15 cellular contexts compared by ENCODE assay signal in genomic region chr17:3513305-3514035, GRCh38. TPM values are rescaled to one million over a fixed set of nuclear protein-coding genes. Genes with fewer than 3 reads are reported as not detected.
DNase-seq lines count a peak whose midpoint lies in the region; ATAC-seq and TF ChIP-seq lines count a peak whose summit lies in the region.
"Had no signal": no experiment of that assay in that cellular context is flagged by ENCODE, and none has a peak within 500 bp of the region (broad histone marks: within the 10 kb centered on the region; RNA-seq: fewer than 3 reads in every experiment).

No MANE protein-coding gene starts in this region.

- no peaks in the 10 kb centered on the region for H3K4me1 Mint-ChIP-seq in activated CD4-positive, alpha-beta T cell treated with anti-CD3 and anti-CD28 coated beads for 36 hours
- peaks cover 14% of the 10 kb centered on the region for H3K4me1 Mint-ChIP-seq in type B pancreatic cell (ENCODE audit: unreplicated experiment)

- H3K4me2 ChIP-seq in osteoblast (ENCODE audit: insufficient read depth, low read length) = peak overlapping the region; percentile 73

- no peak for TF ChIP-seq CTCF in osteoblast (IDR thresholded peaks at IDR 0.05; ENCODE audit: extremely low read depth, low read depth, low read length)
- TF ChIP-seq CTCF in type B pancreatic cell (conservative IDR thresholded peaks at IDR 0.05) = no peak

- intact Hi-C loops in activated CD4-positive, alpha-beta T cell treated with anti-CD3 and anti-CD28 coated beads for 36 hours (cut with DNase I, micrococcal nuclease) = no loop called here
- intact Hi-C loops in head of caudate nucleus (cut with DNase I) = no loop called here

- H3K36me3 Mint-ChIP-seq in activated CD4-positive, alpha-beta T cell treated with anti-CD3 and anti-CD28 coated beads for 36 hours (ENCODE audit: low read depth) = peaks cover 2% of the 10 kb centered on the region
- no peaks in the 10 kb centered on the region for H3K36me3 Mint-ChIP-seq in type B pancreatic cell

- H3K27me3 Mint-ChIP-seq in activated CD4-positive, alpha-beta T cell treated with anti-CD3 and anti-CD28 coated beads for 36 hours = no peaks in the 10 kb centered on the region
- no peaks in the 10 kb centered on the region for H3K27me3 Mint-ChIP-seq in type B pancreatic cell

- CTCF ChIA-PET in activated CD4-positive, alpha-beta T cell treated with anti-CD3 and anti-CD28 coated beads for 36 hours (lab: Charles Lee) = no interaction called here

- no peaks in the 10 kb centered on the region for H3K27me3 ChIP-seq in osteoblast (ENCODE audit: insufficient read depth, low read length)

- peaks cover 3% of the 10 kb centered on the region for H3K9me3 Mint-ChIP-seq in activated CD4-positive, alpha-beta T cell treated with anti-CD3 and anti-CD28 coated beads for 36 hours (ENCODE audit: low read depth)
- no peaks in the 10 kb centered on the region for H3K9me3 Mint-ChIP-seq in type B pancreatic cell

- POLR2A ChIA-PET in activated CD4-positive, alpha-beta T cell treated with anti-CD3 and anti-CD28 coated beads for 36 hours (lab: Charles Lee) = no interaction called here

- peak; percentile 32 for DNase-seq in activated CD4-positive, alpha-beta T cell treated with anti-CD3 and anti-CD28 coated beads for 36 hours
- DNase-seq in activated CD4-positive, alpha-beta T cell treated with anti-CD3 and anti-CD28 coated beads, Interleukin-2, amount 50 U/mL, for 48 hours = no peak
- DNase-seq in head of caudate nucleus = peak in 24 of 42 donors; percentile 26 to 72 (median 46)
- DNase-seq in osteoblast (ENCODE audit: insufficient read length, low spot score, missing footprints) = no peak
- no peak for DNase-seq in type B pancreatic cell (ENCODE audit: extremely low spot score, unreplicated experiment)
- DNase-seq in NCI-H1930 (lab: John Stamatoyannopoulos, UW) = no peak
- DNase-seq: activated CD8-positive, alpha-beta memory T cell treated with anti-CD3 and anti-CD28 coated beads, Interleukin-2, amount 50 U/mL, for 48 hours; Calu3; KG1; NCI-H2081 treated with DMSO at 0.1 percent for 48 hours had no signal

- ATAC-seq in activated CD4-positive, alpha-beta T cell treated with anti-CD3 and anti-CD28 coated beads for 36 hours = peak; percentile 61
- ATAC-seq in GM21825 (IDR thresholded peaks at IDR 0.05; ENCODE audit: unreplicated experiment) (no peak), HG02588 (IDR thresholded peaks at IDR 0.05; ENCODE audit: unreplicated experiment) (no peak)
- ATAC-seq: HCT116 had no signal

- H3K79me2 ChIP-seq in osteoblast (ENCODE audit: insufficient read depth, low read length) = no peaks in the 10 kb centered on the region

- peak overlapping the region; percentile 60 for H3K4me3 Mint-ChIP-seq in activated CD4-positive, alpha-beta T cell treated with anti-CD3 and anti-CD28 coated beads for 36 hours
- H3K4me3 Mint-ChIP-seq in type B pancreatic cell = no peak overlapping the region

- peaks cover 9% of the 10 kb centered on the region for H3K4me1 ChIP-seq in osteoblast (ENCODE audit: insufficient read depth, low read length)

- peak overlapping the region; percentile 52 for H2AFZ ChIP-seq in osteoblast (ENCODE audit: low read length)

- H3K36me3 ChIP-seq in osteoblast (ENCODE audit: insufficient read depth, low read length) = no peaks in the 10 kb centered on the region

- H3K27ac Mint-ChIP-seq in activated CD4-positive, alpha-beta T cell treated with anti-CD3 and anti-CD28 coated beads for 36 hours = no peak overlapping the region
- H3K27ac Mint-ChIP-seq in type B pancreatic cell = peak overlapping the region; percentile 55

- H3K27ac ChIP-seq in osteoblast (ENCODE audit: low read depth, low read length) = no peak overlapping the region
- H3K27ac ChIP-seq: 22Rv1 had no signal

- peak overlapping the region; percentile 41 for H3K4me3 ChIP-seq in osteoblast (ENCODE audit: insufficient read depth, low read length)

- no peaks in the 10 kb centered on the region for H3K9me3 ChIP-seq in osteoblast (ENCODE audit: low read depth, low read length)

- H4K20me1 ChIP-seq in osteoblast (ENCODE audit: insufficient read depth, low read length) = no peaks in the 10 kb centered on the region

RNA-seq across cellular contexts. Expression of gene ASPA, which starts 37.7 kb away (rescaled TPM):
- total RNA-seq in activated CD4-positive, alpha-beta T cell treated with anti-CD3 and anti-CD28 coated beads for 36 hours = not detected
- 0.36 and 0.59 TPM in 2 replicates for total RNA-seq in osteoblast
- total RNA-seq in type B pancreatic cell (ENCODE audit: low replicate concordance) = 0.33 and 0.51 TPM in 2 replicates
- total RNA-seq: Calu3, lung microvascular endothelial cell had no signal

RNA-seq across cellular contexts. Expression of gene SPATA22, which starts 41.9 kb away (rescaled TPM):
- 1 to 10 TPM in 1 of 2 experiments, under 1 TPM in 1; 0.44 to 1.6 TPM for total RNA-seq in activated CD4-positive, alpha-beta T cell treated with anti-CD3 and anti-CD28 coated beads for 36 hours
- total RNA-seq in osteoblast (0.29 and 2.2 TPM in 2 replicates), type B pancreatic cell (ENCODE audit: low replicate concordance) (not detected in 2 replicates)
- total RNA-seq: Calu3 had no signal

RNA-seq across cellular contexts. Expression of gene TRPV3, which starts 44.1 kb away (rescaled TPM):
- under 1 TPM; 0.61 to 0.89 TPM for total RNA-seq in activated CD4-positive, alpha-beta T cell treated with anti-CD3 and anti-CD28 coated beads for 36 hours
- total RNA-seq in osteoblast (0.29 and 0.36 TPM in 2 replicates), type B pancreatic cell (ENCODE audit: low replicate concordance) (2.3 and 3.4 TPM in 2 replicates)

Comparison
In these comparisons a context has a peak if more than half of its experiments do, and no peak if none do; other contexts are left out.
1. DNase-seq: peak in activated CD4-positive, alpha-beta T cell treated with anti-CD3 and anti-CD28 coated beads for 36 hours (single experiment) and head of caudate nucleus (24 of 42); none in activated CD4-positive, alpha-beta T cell treated with anti-CD3 and anti-CD28 coated beads, Interleukin-2, amount 50 U/mL, for 48 hours (0 of 2), osteoblast (single experiment), type B pancreatic cell (single experiment) and NCI-H1930 (0 of 2).